Comparison of ENCODE assay signal across 20 cellular contexts in genomic region chr16:14232106-14232890, GRCh38.
DNase-seq lines count a peak whose midpoint lies in the region; ATAC-seq, FAIRE-seq and TF ChIP-seq lines count a peak whose summit lies in the region.
"Had no signal": no experiment of that assay in that cellular context is flagged by ENCODE, and none has a peak within 500 bp of the region (broad histone marks: within the 10 kb centered on the region; RNA-seq: fewer than 3 reads in every experiment).

No MANE protein-coding gene starts in this region.

- H3K56ac ChIP-seq in mesendoderm (ENCODE audit: low read length): no peak overlapping the region

- TF ChIP-seq POLR2A in right lobe of liver (IDR thresholded peaks at IDR 0.05) (no peak), HepG2 (IDR thresholded peaks at IDR 0.05; ENCODE audit: insufficient read depth in 1 of 2, low read depth in 2 of 2, low read length in 2 of 2) (no peak)

- FAIRE-seq in HepG2 (lab: Jason Lieb, UNC): no peak
- FAIRE-seq: A549, GM12892, H54 had no signal

- H3K23ac ChIP-seq in mesendoderm (ENCODE audit: low read length): no peak overlapping the region

- in situ Hi-C loops in HepG2 (cut with HindIII; ENCODE audit: extremely low pct_ligation_motif_present, low pct_unique_long_range_greater_than_20kb): no loop called here

- H3K9ac ChIP-seq in HepG2 (ENCODE audit: insufficient read depth, low read depth, low read length) (no peak overlapping the region), mesendoderm (ENCODE audit: low read length) (no peak overlapping the region)

- no peak overlapping the region for H3K4ac ChIP-seq in mesendoderm (ENCODE audit: low read depth, low read length)

- POLR2A ChIA-PET in HepG2 (lab: Yijun Ruan, JAX): no interaction called here

- TF ChIP-seq CTCF in right lobe of liver (IDR thresholded peaks at IDR 0.05) (no peak), HepG2 (CRISPR knock-in tag; IDR thresholded peaks at IDR 0.05) (no peak), VCaP (conservative IDR thresholded peaks at IDR 0.05) (no peak), GM10266 (IDR thresholded peaks at IDR 0.05; ENCODE audit: control insufficient read depth, insufficient read depth, low read depth, missing control alignments) (no peak)

- no peak overlapping the region for H3K4me2 ChIP-seq in HepG2 (ENCODE audit: low read depth, low read length)
- H3K4me2 ChIP-seq in mesendoderm (ENCODE audit: low read length): no peak overlapping the region
- H3K4me2 ChIP-seq: A549 had no signal

- H3K9me3 ChIP-seq in right lobe of liver: no peaks in the 10 kb centered on the region
- no peaks in the 10 kb centered on the region for H3K9me3 ChIP-seq in HepG2 (ENCODE audit: low read length)
- H3K9me3 ChIP-seq: A549, SJSA1 had no signal

- BruUV-seq in HepG2 (replicated peaks; lab: Mats Ljungman, UMichigan): no TSS peak

- H3K79me1 ChIP-seq in mesendoderm (ENCODE audit: low read length): no peaks in the 10 kb centered on the region

- H3K27ac ChIP-seq in right lobe of liver: no peak overlapping the region
- H3K27ac ChIP-seq in HepG2 (ENCODE audit: extremely low read length, insufficient read depth, low read length): no peak overlapping the region
- H3K27ac ChIP-seq in VCaP: peak overlapping the region; percentile 16; the same call in 1 of the 2 replicates
- H3K27ac ChIP-seq in mesendoderm (ENCODE audit: low read depth, low read length): no peak overlapping the region
- H3K27ac ChIP-seq: A549, SJSA1 had no signal

- H3K4me3 ChIP-seq in right lobe of liver: no peak overlapping the region
- H3K4me3 ChIP-seq in HepG2 (replicated peaks in 1 of 3; ENCODE audit: insufficient read depth in 1 of 3, low read depth in 2 of 3, low read length in 3 of 3): no peak overlapping the region
- H3K4me3 ChIP-seq in mesendoderm (ENCODE audit: low read length): no peak overlapping the region
- H3K4me3 ChIP-seq: A549, SJSA1, skin epidermis had no signal

- TF ChIP-seq EP300 in HepG2 (IDR thresholded peaks at IDR 0.05; ENCODE audit: low read depth in 2 of 2, low read length in 2 of 2) (no peak), HepG2 (CRISPR knock-in tag; IDR thresholded peaks at IDR 0.05; ENCODE audit: borderline replicate concordance) (no peak)

- no peak overlapping the region for H2BK120ac ChIP-seq in mesendoderm (ENCODE audit: low read depth, low read length)

- H2BK15ac ChIP-seq in mesendoderm (replicated peaks; ENCODE audit: low read depth): no peak overlapping the region

- H2AK5ac ChIP-seq in mesendoderm (ENCODE audit: low read length): no peak overlapping the region

- H3K79me2 ChIP-seq in HepG2 (ENCODE audit: insufficient read depth, low read length) (no peaks in the 10 kb centered on the region), mesendoderm (ENCODE audit: control insufficient read depth, insufficient read depth, low read length) (no peaks in the 10 kb centered on the region)

- H3K36me3 ChIP-seq in right lobe of liver (peaks cover 0 to 16% (median 7%) of the 10 kb centered on the region in 4 donors), HepG2 (replicated peaks in 1 of 2; ENCODE audit: control insufficient read depth in 1 of 2, insufficient read depth in 2 of 2, low read length in 2 of 2) (peaks cover 13 to 36% of the 10 kb centered on the region in 2 experiments), mesendoderm (ENCODE audit: control insufficient read depth, insufficient read depth, low read length) (no peaks in the 10 kb centered on the region)

- no peak for TF ChIP-seq RAD21 in HepG2 (CRISPR knock-in tag; IDR thresholded peaks at IDR 0.05)

- DNase-seq in right lobe of liver (no peak), HepG2 (ENCODE audit: low spot score) (no peak), iris pigment epithelial cell (ENCODE audit: low read depth) (peak; percentile 46), GM10266 (ENCODE audit: extremely low spot score) (no peak), mesendoderm (no peak)
- no peak for DNase-seq in stimulated activated naive CD4-positive, alpha-beta T cell (lab: John Stamatoyannopoulos, UW)
- no peak for DNase-seq in activated T-cell treated with anti-CD3 and anti-CD28 coated beads, Interleukin-2, amount 50 U/mL, for 1 hour
- DNase-seq: activated CD4-positive, alpha-beta memory T cell treated with anti-CD3 and anti-CD28 coated beads for 36 hours; CD8-positive, alpha-beta T cell; glutamatergic neuron; immature natural killer cell; NCI-H2171; occipital lobe; stimulated activated CD4-positive, alpha-beta T cell treated with anti-CD3 and anti-CD28 coated beads, Interleukin-4, amount 100 ng/mL, for 4 hours had no signal

- H3K18ac ChIP-seq in mesendoderm (ENCODE audit: low read length): no peak overlapping the region

- H4K5ac ChIP-seq in mesendoderm (ENCODE audit: low read length): no peak overlapping the region

- no peak overlapping the region for H2BK5ac ChIP-seq in mesendoderm (ENCODE audit: low read length)

- intact Hi-C loops in right lobe of liver (cut with DNase I): no loop called here
- intact Hi-C loops in HepG2 (cut with micrococcal nuclease; ENCODE audit: unreplicated experiment): no loop called here

- no peaks in the 10 kb centered on the region for H4K20me1 ChIP-seq in HepG2 (ENCODE audit: insufficient read depth, low read length)

- 34% methylated on average over 9 of the region's 9 CpGs for WGBS in right lobe of liver (ENCODE audit: insufficient coverage, low coverage, low lambda C conversion rate, missing lambda C conversion rate)
- WGBS in HepG2 (ENCODE audit: low lambda C conversion rate): 95% methylated on average over 9 of the region's 9 CpGs
- no CpG with 5 or more reads among the region's 9 CpGs for WGBS in mesendoderm (ENCODE audit: extremely low coverage, insufficient coverage, low lambda C conversion rate)

- peak; percentile 39 to 83 (median 46) for ATAC-seq in right lobe of liver
- no peak for ATAC-seq in HepG2
- ATAC-seq: A549; CD8-positive, alpha-beta T cell had no signal

- CTCF ChIA-PET in HepG2 (lab: Yijun Ruan, JAX; ENCODE audit: low intra/inter-chr PET ratio, low total read pairs): no interaction called here

- H4K8ac ChIP-seq in mesendoderm (ENCODE audit: low read depth, low read length): no peak overlapping the region

- H3K4me1 ChIP-seq in right lobe of liver (peaks cover 0 to 9% (median 4%) of the 10 kb centered on the region in 4 donors), HepG2 (ENCODE audit: insufficient read depth, low read length) (no peaks in the 10 kb centered on the region), mesendoderm (ENCODE audit: control insufficient read depth, low read depth, low read length) (no peaks in the 10 kb centered on the region)
- H3K4me1 ChIP-seq: A549, SJSA1 had no signal

- H2AFZ ChIP-seq in HepG2 (ENCODE audit: low read length): no peak overlapping the region

- H3K27me3 ChIP-seq in right lobe of liver (no peaks in the 10 kb centered on the region), HepG2 (ENCODE audit: control insufficient read depth in 1 of 2, insufficient read depth in 2 of 2, low read length in 2 of 2) (no peaks in the 10 kb centered on the region), mesendoderm (ENCODE audit: insufficient read depth, low read length, poor library complexity) (no peaks in the 10 kb centered on the region)
- H3K27me3 ChIP-seq: SJSA1 had no signal

TF ChIP-seq in HepG2, 621 proteins besides CTCF, POLR2A, EP300 and RAD21:
- peak in 1 of 2 experiments; percentile 46; a peak in 2 of 4 replicates for TF ChIP-seq MAFK (conservative IDR thresholded peaks at IDR 0.05 in 1 of 2, IDR thresholded peaks at IDR 0.05 in 1 of 2; ENCODE audit: low read length in 2 of 2)
- TF ChIP-seq NR2F1 (CRISPR knock-in tag; IDR thresholded peaks at IDR 0.05): no peak
- no peak for TF ChIP-seq PBX2 (CRISPR knock-in tag; IDR thresholded peaks at IDR 0.05)
